Comparison of ENCODE assay signal across 8 cellular contexts in genomic region chrX:119693032-119693995, GRCh38. TPM values are rescaled to one million over a fixed set of nuclear protein-coding genes. Genes with fewer than 3 reads are reported as not detected.
DNase-seq lines count a peak whose midpoint lies in the region; ATAC-seq and TF ChIP-seq lines count a peak whose summit lies in the region.

TSS of gene SEPTIN6 (minus strand) at chrX:119693168. CDS start at chrX:119693105, 63 bp downstream.

- no peaks in the 10 kb centered on the region for H3K36me3 ChIP-seq in mucosa of descending colon (ENCODE audit: low read depth)

- H3K4me3 ChIP-seq in mucosa of descending colon = peak within 1 kb of the TSS; percentile 38

- CTCF ChIA-PET in activated CD8-positive, alpha-beta memory T cell treated with anti-CD3 and anti-CD28 coated beads, Interleukin-2, amount 10 ng/mL, durations not matched to agents 7 days and 5 days (lab: Charles Lee) = interaction anchor here (0.7 to 6.0 kb wide), 16 partner anchors 9 to 210 kb away, joined by 3 to 47 read pairs (median 4); no protein-coding TSS in a partner anchor

- ATAC-seq in HG03439 (IDR thresholded peaks at IDR 0.05; ENCODE audit: unreplicated experiment) = peak; percentile 68
- ATAC-seq in activated CD8-positive, alpha-beta memory T cell treated with anti-CD3 and anti-CD28 coated beads, Interleukin-2, amount 10 ng/mL, durations not matched to agents 7 days and 5 days = peak; percentile 66
- peak; percentile 86 for ATAC-seq in mucosa of descending colon

- H3K4me3 Mint-ChIP-seq in CD14-positive monocyte (peak within 1 kb of the TSS; percentile 90 to 95), endothelial cell (ENCODE audit: unreplicated experiment) (peak within 1 kb of the TSS; percentile 97)
- peak within 1 kb of the TSS; percentile 97 for H3K4me3 Mint-ChIP-seq in activated CD8-positive, alpha-beta memory T cell treated with anti-CD3 and anti-CD28 coated beads, Interleukin-2, amount 10 ng/mL, durations not matched to agents 7 days and 5 days

- DNase-seq in CD14-positive monocyte (ENCODE audit: low spot score) (peak; percentile 88), GM19238 (ENCODE audit: insufficient read length, low spot score) (peak; percentile 43), NOMO-1 treated with dmso at 0.1 percent for 144 hours (lab: John Stamatoyannopoulos, UW; ENCODE audit: unreplicated experiment) (peak; percentile 61), endothelial cell (ENCODE audit: low spot score) (peak; percentile 54), mucosa of descending colon (peak; percentile 76 to 88 (median 80))
- peak; percentile 90 for DNase-seq in activated CD8-positive, alpha-beta memory T cell treated with anti-CD3 and anti-CD28 coated beads, Interleukin-2, amount 10 ng/mL, durations not matched to agents 7 days and 5 days
- peak; percentile 83 for DNase-seq in stimulated activated CD8-positive, alpha-beta memory T cell treated with anti-CD3 and anti-CD28 coated beads, Interleukin-4, amount 100 ng/mL, for 48 hours

- H3K36me3 Mint-ChIP-seq in CD14-positive monocyte (no peaks in the 10 kb centered on the region), endothelial cell (ENCODE audit: low read depth, unreplicated experiment) (no peaks in the 10 kb centered on the region)
- H3K36me3 Mint-ChIP-seq in activated CD8-positive, alpha-beta memory T cell treated with anti-CD3 and anti-CD28 coated beads, Interleukin-2, amount 10 ng/mL, durations not matched to agents 7 days and 5 days = peaks cover 18% of the 10 kb centered on the region

- H3K9me3 Mint-ChIP-seq in CD14-positive monocyte = peaks cover 0 to 5% (median 0%) of the 10 kb centered on the region in 7 donors
- H3K9me3 Mint-ChIP-seq in activated CD8-positive, alpha-beta memory T cell treated with anti-CD3 and anti-CD28 coated beads, Interleukin-2, amount 10 ng/mL, durations not matched to agents 7 days and 5 days (ENCODE audit: low read depth) = no peaks in the 10 kb centered on the region
- no peaks in the 10 kb centered on the region for H3K9me3 Mint-ChIP-seq in endothelial cell (ENCODE audit: unreplicated experiment)

- H3K27me3 Mint-ChIP-seq in CD14-positive monocyte (ENCODE audit: low read depth in 3 of 3) (peaks cover 2 to 9% (median 2%) of the 10 kb centered on the region in 3 donors), endothelial cell (ENCODE audit: unreplicated experiment) (peaks cover 5% of the 10 kb centered on the region)
- H3K27me3 Mint-ChIP-seq in activated CD8-positive, alpha-beta memory T cell treated with anti-CD3 and anti-CD28 coated beads, Interleukin-2, amount 10 ng/mL, durations not matched to agents 7 days and 5 days = no peaks in the 10 kb centered on the region

- H3K4me1 Mint-ChIP-seq in CD14-positive monocyte (peaks cover 24% of the 10 kb centered on the region), endothelial cell (ENCODE audit: unreplicated experiment) (peaks cover 5% of the 10 kb centered on the region)
- peaks cover 19% of the 10 kb centered on the region for H3K4me1 Mint-ChIP-seq in activated CD8-positive, alpha-beta memory T cell treated with anti-CD3 and anti-CD28 coated beads, Interleukin-2, amount 10 ng/mL, durations not matched to agents 7 days and 5 days

- TF ChIP-seq CTCF in CD14-positive monocyte (IDR thresholded peaks at IDR 0.05) = no peak
- no peak for TF ChIP-seq CTCF in endothelial cell (IDR thresholded peaks at IDR 0.05; ENCODE audit: unreplicated experiment)
- TF ChIP-seq CTCF in mucosa of descending colon (IDR thresholded peaks at IDR 0.05) = no peak

- intact Hi-C loops in CD14-positive monocyte (cut with micrococcal nuclease) = loop anchor here (5.0 to 10.0 kb wide), 3 partner anchors 61 to 89 kb away; partner anchors contain the start of genes NKRF (in 1 of the 2) and SOWAHD (in 1 of the 2)
- intact Hi-C loops in mucosa of descending colon (cut with DNase I, micrococcal nuclease) = no loop called here

- H3K27ac Mint-ChIP-seq in CD14-positive monocyte (peak within 1 kb of the TSS; percentile 91 to 96 (median 95)), endothelial cell (ENCODE audit: unreplicated experiment) (peak within 1 kb of the TSS; percentile 24)
- H3K27ac Mint-ChIP-seq in activated CD8-positive, alpha-beta memory T cell treated with anti-CD3 and anti-CD28 coated beads, Interleukin-2, amount 10 ng/mL, durations not matched to agents 7 days and 5 days = peak within 1 kb of the TSS; percentile 99

- H3K9me3 ChIP-seq in mucosa of descending colon = no peaks in the 10 kb centered on the region

- H3K4me1 ChIP-seq in mucosa of descending colon (ENCODE audit: low read depth) = no peaks in the 10 kb centered on the region

RNA-seq across cellular contexts. Expression of gene SEPTIN6, which starts in this region (rescaled TPM):
- polyA plus RNA-seq in CD14-positive monocyte = 10 to 100 TPM; 21.8 to 31.1 TPM
- total RNA-seq in activated CD8-positive, alpha-beta memory T cell treated with anti-CD3 and anti-CD28 coated beads, Interleukin-2, amount 10 ng/mL, durations not matched to agents 7 days and 5 days = 100 to 1,000 TPM; 236 to 263 TPM
- total RNA-seq in endothelial cell (ENCODE audit: unreplicated experiment) = 19.8 TPM
- 10 to 100 TPM; 10.6 to 58.1 (median 14.5) TPM for total RNA-seq in mucosa of descending colon

Comparison
In these comparisons a context has a peak if more than half of its experiments do, and no peak if none do; other contexts are left out.
1. Peak in every context shown above with its lines: DNase-seq, ATAC-seq and H3K4me3 ChIP-seq.
2. RNA of gene SEPTIN6 (total RNA-seq): 236 to 263 TPM in activated CD8-positive, alpha-beta memory T cell treated with anti-CD3 and anti-CD28 coated beads, Interleukin-2, amount 10 ng/mL, durations not matched to agents 7 days and 5 days; 19.8 TPM in endothelial cell (single experiment) and 10.6 to 58.1 TPM in mucosa of descending colon; every median in the first group is over 4 times any median in the second.
3. H3K27ac Mint-ChIP-seq: peak in every context shown above with its lines; median percentile 99 in activated CD8-positive, alpha-beta memory T cell treated with anti-CD3 and anti-CD28 coated beads, Interleukin-2, amount 10 ng/mL, durations not matched to agents 7 days and 5 days; 95 in CD14-positive monocyte; 24 in endothelial cell.
4. intact Hi-C loops: an anchor here in CD14-positive monocyte (5.0 to 10.0 kb wide); none called in mucosa of descending colon.